Comparison of ENCODE assay signal across 8 cellular contexts in genomic region chr1:54581621-54582035, GRCh38. TPM values are rescaled to one million over a fixed set of nuclear protein-coding genes. Genes with fewer than 3 reads are reported as not detected.
A peak's percentile ranks its signal among the peaks of the same experiment; 100 is the strongest.
DNase-seq lines count a peak whose midpoint lies in the region; ATAC-seq and TF ChIP-seq lines count a peak whose summit lies in the region.

No MANE protein-coding gene starts in this region.

- H3K4me3 ChIP-seq in mesenchymal stem cell (ENCODE audit: insufficient read depth in 1 of 2, low read depth in 1 of 2, low read length in 2 of 2) (no peak overlapping the region), MM.1S (ENCODE audit: low read length) (no peak overlapping the region)

- H3K4me1 ChIP-seq in mesenchymal stem cell (ENCODE audit: control insufficient read depth, insufficient read depth, low read depth, low read length): peaks cover 15% of the 10 kb centered on the region
- no peaks in the 10 kb centered on the region for H3K4me1 ChIP-seq in MM.1S (ENCODE audit: low read length)

- H3K79me1 ChIP-seq in mesenchymal stem cell (replicated peaks; ENCODE audit: low read length, poor library complexity, severe bottlenecking): no peaks in the 10 kb centered on the region

- H3K4ac ChIP-seq in mesenchymal stem cell (ENCODE audit: low read depth in 1 of 2, low read length in 2 of 2): no peak overlapping the region

- no peak for TF ChIP-seq CTCF in MM.1S (IDR thresholded peaks at IDR 0.05; ENCODE audit: low read length)

- ATAC-seq in HG03196 (IDR thresholded peaks at IDR 0.05; ENCODE audit: unreplicated experiment): no peak

- no peak overlapping the region for H2BK15ac ChIP-seq in mesenchymal stem cell (ENCODE audit: low read depth, poor library complexity, severe bottlenecking)

- no peak overlapping the region for H3K23ac ChIP-seq in mesenchymal stem cell (ENCODE audit: low read length in 2 of 2)

- no peak overlapping the region for H3K14ac ChIP-seq in mesenchymal stem cell (ENCODE audit: low read length in 2 of 2)

- peak overlapping the region; percentile 76 for H3K9ac ChIP-seq in mesenchymal stem cell (ENCODE audit: low read length)
- H3K9ac ChIP-seq in MM.1S (ENCODE audit: low read length): no peak overlapping the region

- H3K9me3 ChIP-seq in mesenchymal stem cell (ENCODE audit: control insufficient read depth, low read length): no peaks in the 10 kb centered on the region
- no peaks in the 10 kb centered on the region for H3K9me3 ChIP-seq in MM.1S (replicated peaks; ENCODE audit: insufficient read depth, low read length)

- no peak overlapping the region for H4K91ac ChIP-seq in mesenchymal stem cell (ENCODE audit: low read length)

- no peak overlapping the region for H2BK5ac ChIP-seq in mesenchymal stem cell (ENCODE audit: low read depth, low read length, poor library complexity, severe bottlenecking)

- no peak overlapping the region for H3K4me2 ChIP-seq in mesenchymal stem cell (ENCODE audit: low read length, poor library complexity, severe bottlenecking)
- no peak overlapping the region for H3K4me2 ChIP-seq in MM.1S (ENCODE audit: low read depth, low read length)

- H3K79me2 ChIP-seq in MM.1S (ENCODE audit: low read length): no peaks in the 10 kb centered on the region

- H4K20me1 ChIP-seq in MM.1S (ENCODE audit: insufficient read depth, low read length): no peaks in the 10 kb centered on the region

- DNase-seq in AG08395 (ENCODE audit: low spot score): peak; percentile 99
- DNase-seq in NCI-H2029 treated with DMSO at 0.1 percent for 48 hours (lab: John Stamatoyannopoulos, UW): peak; percentile 93
- DNase-seq in dermis microvascular lymphatic vessel endothelial cell (ENCODE audit: low read depth in 2 of 2): peak; percentile 43 to 53
- peak; percentile 27 for DNase-seq in mesenchymal stem cell
- DNase-seq in MM.1S: no peak
- DNase-seq in SW 1271 (lab: John Stamatoyannopoulos, UW): no peak
- no peak for DNase-seq in activated naive CD4-positive, alpha-beta T cell (lab: John Stamatoyannopoulos, UW)

- no peaks in the 10 kb centered on the region for H3F3A ChIP-seq in MM.1S (ENCODE audit: insufficient read depth, low read length)

- H2AFZ ChIP-seq in mesenchymal stem cell (ENCODE audit: low read depth, low read length) (no peak overlapping the region), MM.1S (ENCODE audit: low read length) (no peak overlapping the region)

- H4K8ac ChIP-seq in mesenchymal stem cell (ENCODE audit: low read length): peak overlapping the region; percentile 8

- WGBS in mesenchymal stem cell: 87% methylated on average over 5 of the region's 5 CpGs

- no peak overlapping the region for H2AK5ac ChIP-seq in mesenchymal stem cell (ENCODE audit: low read length, severe bottlenecking)

- H2BK120ac ChIP-seq in mesenchymal stem cell (ENCODE audit: low read depth, low read length): no peak overlapping the region

- peaks cover 0 to 5% of the 10 kb centered on the region in 2 experiments for H3K27me3 ChIP-seq in mesenchymal stem cell (ENCODE audit: control insufficient read depth in 1 of 2, insufficient read depth in 1 of 2, low read length in 2 of 2)
- H3K27me3 ChIP-seq in MM.1S (replicated peaks; ENCODE audit: insufficient read depth, low read length): no peaks in the 10 kb centered on the region

- H3K27ac ChIP-seq in mesenchymal stem cell (ENCODE audit: low read length, poor library complexity, severe bottlenecking) (no peak overlapping the region), MM.1S (ENCODE audit: low read length) (no peak overlapping the region)

- H3K18ac ChIP-seq in mesenchymal stem cell (ENCODE audit: low read depth in 1 of 2, low read length in 2 of 2): peak overlapping the region in 1 of 2 experiments; percentile 21

- no peaks in the 10 kb centered on the region for H3K36me3 ChIP-seq in mesenchymal stem cell (ENCODE audit: control insufficient read depth in 1 of 2, insufficient read depth in 2 of 2, low read depth in 1 of 2, low read length in 2 of 2)
- H3K36me3 ChIP-seq in MM.1S (replicated peaks; ENCODE audit: insufficient read depth, low read length): no peaks in the 10 kb centered on the region

- no peaks in the 10 kb centered on the region for H3K9me2 ChIP-seq in MM.1S (replicated peaks; ENCODE audit: insufficient read depth, low read length)

- H2BK12ac ChIP-seq in mesenchymal stem cell (ENCODE audit: low read length in 2 of 2): no peak overlapping the region

RNA-seq across cellular contexts. Expression of gene ACOT11, which starts 33.6 kb away (rescaled TPM):
- 3.2 and 3.3 TPM in 2 replicates for total RNA-seq in dermis microvascular lymphatic vessel endothelial cell
- 0.83 TPM for polyA plus RNA-seq in mesenchymal stem cell (2013, experiment 1 of 2)
- 0.88 TPM for polyA plus RNA-seq in mesenchymal stem cell (2013, experiment 2 of 2)

RNA-seq across cellular contexts. Expression of gene FAM151A, which starts 41.7 kb away (rescaled TPM):
- not detected in 2 replicates for total RNA-seq in dermis microvascular lymphatic vessel endothelial cell
- not detected for polyA plus RNA-seq in mesenchymal stem cell (2013, experiment 1 of 2)
- polyA plus RNA-seq in mesenchymal stem cell (2013, experiment 2 of 2): not detected

RNA-seq across cellular contexts. Expression of gene MROH7, which starts 60.0 kb away (rescaled TPM):
- under 0.01 and 0.13 TPM in 2 replicates for total RNA-seq in dermis microvascular lymphatic vessel endothelial cell
- polyA plus RNA-seq in mesenchymal stem cell (2013, experiment 1 of 2): 0.04 TPM
- not detected for polyA plus RNA-seq in mesenchymal stem cell (2013, experiment 2 of 2)

Comparison
In these comparisons a context has a peak if more than half of its experiments do, and no peak if none do; other contexts are left out.
1. DNase-seq: peak in AG08395 (single experiment), NCI-H2029 treated with DMSO at 0.1 percent for 48 hours (single experiment), dermis microvascular lymphatic vessel endothelial cell (2 of 2) and mesenchymal stem cell (single experiment); none in MM.1S (single experiment), SW 1271 (0 of 2) and activated naive CD4-positive, alpha-beta T cell (0 of 4).